ENCODE assay signal across 29 cellular contexts in the genomic region with DNA sequence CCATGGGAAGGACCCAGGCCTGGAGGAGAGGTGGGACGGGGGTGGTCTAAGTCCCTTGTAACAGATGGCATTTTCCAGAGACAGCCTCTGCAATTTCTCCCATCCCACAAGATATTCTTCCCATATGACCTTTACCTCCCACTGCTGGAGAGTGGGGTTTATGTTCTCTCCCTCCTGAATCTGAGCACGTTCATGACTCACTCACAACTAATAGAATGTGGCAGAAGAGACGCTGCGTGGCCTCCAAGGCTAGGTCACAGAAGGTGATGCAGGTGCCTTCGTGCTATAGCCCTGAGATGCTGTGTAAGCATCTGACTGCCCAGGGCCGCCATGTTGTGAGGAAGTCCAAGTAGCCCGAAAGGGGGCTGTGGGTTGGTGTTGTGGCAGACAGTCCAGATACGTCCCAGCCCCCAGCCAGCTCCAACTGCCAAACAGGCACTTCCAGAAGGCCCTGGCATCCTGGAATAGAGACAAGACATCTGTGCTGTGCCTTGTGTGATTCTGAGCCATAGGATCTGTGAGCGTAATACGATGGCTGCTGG.
"Had no signal": no experiment of that assay in that cellular context is flagged by ENCODE, and none has a peak within 500 bp of the region (broad histone marks: within the 10 kb centered on the region; RNA-seq: fewer than 3 reads in every experiment).

No MANE protein-coding gene starts in this region.

- H3K27me3 Mint-ChIP-seq: activated naive CD8-positive, alpha-beta T cell treated with anti-CD3 and anti-CD28 coated beads, Interleukin-2, amount 10 ng/mL, durations not matched to agents 7 days and 5 days had no signal

- H3K9me3 Mint-ChIP-seq: activated naive CD8-positive, alpha-beta T cell treated with anti-CD3 and anti-CD28 coated beads, Interleukin-2, amount 10 ng/mL, durations not matched to agents 7 days and 5 days; effector memory CD8-positive, alpha-beta T cell; stimulated activated naive B cell treated with anti-CD40 and anti-IgM and Interleukin-4, amounts not matched to agents 10 μg/mL and 1 μg/mL and 100 μg/mL, for 72 hours had no signal

- H3K27ac Mint-ChIP-seq: activated naive CD8-positive, alpha-beta T cell treated with anti-CD3 and anti-CD28 coated beads, Interleukin-2, amount 10 ng/mL, durations not matched to agents 7 days and 5 days; effector memory CD8-positive, alpha-beta T cell; mesothelial cell of epicardium; stimulated activated naive B cell treated with anti-CD40 and anti-IgM and Interleukin-4, amounts not matched to agents 10 μg/mL and 1 μg/mL and 100 μg/mL, for 72 hours had no signal

- H3K27ac ChIP-seq: brain microvascular endothelial cell, pancreas, psoas muscle, stomach, thyroid gland, upper lobe of right lung had no signal

- DNase-seq: activated CD4-positive, alpha-beta T cell treated with anti-CD3 and anti-CD28 coated beads for 48 hours; activated CD4-positive, alpha-beta T cell treated with anti-CD3 and anti-CD28 coated beads, Interleukin-2, amount 50 U/mL, for 48 hours; activated CD8-positive, alpha-beta memory T cell treated with anti-CD3 and anti-CD28 coated beads for 24 hours; activated effector memory CD4-positive, alpha-beta T cell treated with Interleukin-2 at 50 U/mL for 16 hours; activated naive CD4-positive, alpha-beta T cell treated with Interleukin-2 at 50 U/mL for 16 hours; activated naive CD8-positive, alpha-beta T cell treated with anti-CD3 and anti-CD28 coated beads, Interleukin-2, amount 10 ng/mL, durations not matched to agents 7 days and 5 days; brain microvascular endothelial cell; cortex of kidney; effector memory CD8-positive, alpha-beta T cell; erythroblast; hippocampal formation; left cardiac atrium; mammary epithelial cell; naive B cell; nephron progenitor cell; psoas muscle; stimulated activated CD4-positive, alpha-beta T cell treated with anti-CD3 and anti-CD28 coated beads, Interleukin-1b, Interleukin-23, amount 100 ng/mL, for 48 hours; stimulated activated CD4-positive, alpha-beta T cell treated with anti-CD3 and anti-CD28 coated beads, Interleukin-4, amount 100 ng/mL, for 4 hours; stimulated activated CD8-positive, alpha-beta memory T cell treated with anti-CD3 and anti-CD28 coated beads, Interleukin-4, amount 100 ng/mL, for 48 hours; stimulated activated naive B cell treated with anti-CD40 and anti-IgM and Interleukin-4, amounts not matched to agents 10 μg/mL and 1 μg/mL and 100 μg/mL, for 72 hours; stomach; thyroid gland; upper lobe of right lung had no signal

- H3K36me3 ChIP-seq: brain microvascular endothelial cell, gastroesophageal sphincter, pancreas, stomach, thyroid gland, upper lobe of right lung had no signal

- H3K9me3 ChIP-seq: pancreas, psoas muscle, thyroid gland, upper lobe of right lung had no signal

- H3K36me3 Mint-ChIP-seq: activated naive CD8-positive, alpha-beta T cell treated with anti-CD3 and anti-CD28 coated beads, Interleukin-2, amount 10 ng/mL, durations not matched to agents 7 days and 5 days; mesothelial cell of epicardium; naive B cell; stimulated activated naive B cell treated with anti-CD40 and anti-IgM and Interleukin-4, amounts not matched to agents 10 μg/mL and 1 μg/mL and 100 μg/mL, for 72 hours had no signal

- H3K27me3 ChIP-seq: brain microvascular endothelial cell, gastroesophageal sphincter, pancreas, stomach, thyroid gland, upper lobe of right lung had no signal

- H3K4me1 Mint-ChIP-seq: activated naive CD8-positive, alpha-beta T cell treated with anti-CD3 and anti-CD28 coated beads, Interleukin-2, amount 10 ng/mL, durations not matched to agents 7 days and 5 days had no signal

- H3K4me2 ChIP-seq: smooth muscle cell had no signal

- FAIRE-seq: astrocyte, keratinocyte, pancreas had no signal

- H3K4me3 ChIP-seq: gastroesophageal sphincter, pancreas, psoas muscle, smooth muscle cell, stomach, thyroid gland, upper lobe of right lung had no signal

- H3K4me3 Mint-ChIP-seq: activated naive CD8-positive, alpha-beta T cell treated with anti-CD3 and anti-CD28 coated beads, Interleukin-2, amount 10 ng/mL, durations not matched to agents 7 days and 5 days; effector memory CD8-positive, alpha-beta T cell; mesothelial cell of epicardium; nephron progenitor cell; stimulated activated naive B cell treated with anti-CD40 and anti-IgM and Interleukin-4, amounts not matched to agents 10 μg/mL and 1 μg/mL and 100 μg/mL, for 72 hours had no signal
